In genomic region chr21:43608664-43609063, GRCh38 we compare ENCODE assay signal across 2 cellular contexts.
TF ChIP-seq lines count a peak whose summit lies in the region.

No MANE protein-coding gene starts in this region.

TF ChIP-seq in A549, 52 proteins besides CTCF, POLR2A, EP300 and RAD21:
- TF ChIP-seq HOXB13 (CRISPR knock-in tag; IDR thresholded peaks at IDR 0.05; ENCODE audit: low read depth) (no peak), EHF (CRISPR knock-in tag; IDR thresholded peaks at IDR 0.05) (no peak), TFCP2L1 (CRISPR knock-in tag; IDR thresholded peaks at IDR 0.05) (no peak), RFX5 (IDR thresholded peaks at IDR 0.05) (no peak), HOXB5 (CRISPR knock-in tag; IDR thresholded peaks at IDR 0.05) (no peak), ATOH8 (CRISPR knock-in tag; IDR thresholded peaks at IDR 0.05; ENCODE audit: low read depth) (no peak), CBX2 (IDR thresholded peaks at IDR 0.05; ENCODE audit: borderline replicate concordance, low read depth) (no peak), SREBF2 (IDR thresholded peaks at IDR 0.05) (no peak), PHF8 (IDR thresholded peaks at IDR 0.05; ENCODE audit: borderline replicate concordance, low read depth) (no peak), FOSL2 (IDR thresholded peaks at IDR 0.05) (no peak), FOSL2 (CRISPR knock-in tag; IDR thresholded peaks at IDR 0.05) (no peak), ELK1 (IDR thresholded peaks at IDR 0.05; ENCODE audit: low read depth, low read length) (no peak), RARB (CRISPR knock-in tag; IDR thresholded peaks at IDR 0.05) (no peak), RNF2 (IDR thresholded peaks at IDR 0.05; ENCODE audit: borderline replicate concordance, low read depth) (no peak), JUN (IDR thresholded peaks at IDR 0.05) (no peak), HEYL (CRISPR knock-in tag; IDR thresholded peaks at IDR 0.05) (no peak), TP53 (CRISPR knock-in tag; IDR thresholded peaks at IDR 0.05) (no peak), E2F6 (IDR thresholded peaks at IDR 0.05; ENCODE audit: borderline replicate concordance, low read depth) (no peak), CHD4 (IDR thresholded peaks at IDR 0.05; ENCODE audit: borderline replicate concordance) (no peak), KDM1A (IDR thresholded peaks at IDR 0.05; ENCODE audit: low read depth) (no peak)

TF ChIP-seq in IMR-90, 13 proteins besides CTCF, POLR2A, EP300 and RAD21:
- TF ChIP-seq MXI1 (IDR thresholded peaks at IDR 0.05; ENCODE audit: borderline replicate concordance, low read depth, low read length) (no peak), RFX5 (IDR thresholded peaks at IDR 0.05; ENCODE audit: low read depth, low read length) (no peak), RCOR1 (IDR thresholded peaks at IDR 0.05; ENCODE audit: insufficient replicate concordance, low read length) (no peak), MAFK (IDR thresholded peaks at IDR 0.05; ENCODE audit: low read depth, low read length) (no peak), ELK1 (IDR thresholded peaks at IDR 0.05; ENCODE audit: borderline replicate concordance, low read depth, low read length) (no peak), MAZ (IDR thresholded peaks at IDR 0.05; ENCODE audit: borderline replicate concordance, low read depth, low read length) (no peak), BHLHE40 (IDR thresholded peaks at IDR 0.05; ENCODE audit: low read depth, low read length) (no peak)
